Comparison of ENCODE assay signal across 18 cellular contexts in the genomic region with DNA sequence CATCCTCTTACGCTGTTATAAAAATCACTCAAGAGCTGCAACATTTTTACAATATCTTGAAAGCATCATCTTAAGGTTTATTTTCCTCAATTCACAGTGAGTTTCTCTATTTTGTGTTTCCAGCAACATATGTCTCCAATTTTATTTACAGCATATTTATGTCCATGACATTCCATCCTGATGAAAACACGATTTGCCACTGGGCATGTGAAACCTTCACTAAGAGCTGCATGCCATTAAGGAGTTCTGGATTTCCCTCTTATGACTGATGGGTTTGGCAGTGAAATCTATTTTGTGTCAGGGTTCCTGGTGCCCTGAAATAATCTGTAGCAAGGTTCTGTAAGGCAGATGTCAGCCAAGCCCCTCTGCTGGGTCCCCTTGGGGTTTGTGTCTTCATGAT.
DNase-seq lines count a peak whose midpoint lies in the region; ATAC-seq and TF ChIP-seq lines count a peak whose summit lies in the region.
"Had no signal": no experiment of that assay in that cellular context is flagged by ENCODE, and none has a peak within 500 bp of the region (broad histone marks: within the 10 kb centered on the region; RNA-seq: fewer than 3 reads in every experiment).

No MANE protein-coding gene starts in this region.

- H3K27ac ChIP-seq in tibial nerve = no peak overlapping the region
- no peak overlapping the region for H3K27ac ChIP-seq in stomach
- H3K27ac ChIP-seq: SJSA1 had no signal

- TF ChIP-seq POLR2A in tibial nerve (IDR thresholded peaks at IDR 0.05) (no peak), stomach (IDR thresholded peaks at IDR 0.05) (no peak)

- TF ChIP-seq EP300 in tibial nerve (IDR thresholded peaks at IDR 0.05) (no peak), stomach (IDR thresholded peaks at IDR 0.05) (no peak)

- H3K27me3 ChIP-seq in tibial nerve (no peaks in the 10 kb centered on the region), stomach (no peaks in the 10 kb centered on the region)
- H3K27me3 ChIP-seq: SJSA1 had no signal

- ATAC-seq in SK-N-SH treated with all-trans-retinoic acid at 6 μM for 48 hours = peak; percentile 89
- no peak for ATAC-seq in HG02763 (IDR thresholded peaks at IDR 0.05; ENCODE audit: unreplicated experiment)
- ATAC-seq: CD8-positive, alpha-beta T cell; T-cell had no signal

- DNase-seq in AG09309 (ENCODE audit: low read depth) (peak; percentile 41), GM04504 (ENCODE audit: low read depth) (peak; percentile 73), fibroblast of villous mesenchyme (ENCODE audit: low read depth) (peak; percentile 16), SKM-1 (lab: John Stamatoyannopoulos, UW; ENCODE audit: unreplicated experiment) (no peak), tibial nerve (ENCODE audit: low spot score in 2 of 2) (no peak), stomach (no peak)
- DNase-seq: CD8-positive, alpha-beta T cell; DND-41; GOT3; Kasumi-1; NCI-H1436 treated with DMSO at 0.1 percent for 48 hours; NCI-H2081; NCI-H226; NCI-H69; T-cell had no signal

- H3K9me3 ChIP-seq in tibial nerve (peaks cover 0 to 3% (median 0%) of the 10 kb centered on the region in 4 donors), stomach (peaks cover 0 to 5% (median 0%) of the 10 kb centered on the region in 4 donors)
- H3K9me3 ChIP-seq: SJSA1 had no signal

- 81% methylated on average over 2 of the region's 2 CpGs for WGBS in tibial nerve, 2 donors
- WGBS in stomach, 5 donors = 79 to 87% (median 82%) methylated on average over 2 of the region's 2 CpGs

- H3K36me3 ChIP-seq in tibial nerve = no peaks in the 10 kb centered on the region
- H3K36me3 ChIP-seq in stomach = no peaks in the 10 kb centered on the region
- H3K36me3 ChIP-seq: SJSA1 had no signal

- H3K4me3 ChIP-seq in AG09309 (ENCODE audit: control insufficient read depth, low read depth, low read length) = no peak overlapping the region
- no peak overlapping the region for H3K4me3 ChIP-seq in fibroblast of villous mesenchyme (ENCODE audit: low read depth, low read length)
- no peak overlapping the region for H3K4me3 ChIP-seq in tibial nerve
- H3K4me3 ChIP-seq in stomach = no peak overlapping the region
- H3K4me3 ChIP-seq: SJSA1 had no signal

- no peak for TF ChIP-seq CTCF in AG09309 (IDR thresholded peaks at IDR 0.05; ENCODE audit: control insufficient read depth, insufficient read depth, low read depth, low read length, missing control alignments)
- TF ChIP-seq CTCF in fibroblast of villous mesenchyme (IDR thresholded peaks at IDR 0.05; ENCODE audit: insufficient read depth, low read depth, low read length) = no peak
- no peak for TF ChIP-seq CTCF in tibial nerve (IDR thresholded peaks at IDR 0.05)
- TF ChIP-seq CTCF in stomach (IDR thresholded peaks at IDR 0.05) = no peak

- H3K4me1 ChIP-seq in tibial nerve = no peaks in the 10 kb centered on the region
- no peaks in the 10 kb centered on the region for H3K4me1 ChIP-seq in stomach
- H3K4me1 ChIP-seq: SJSA1 had no signal

- intact Hi-C loops in stomach (cut with DNase I; ENCODE audit: low total_unique reads) = no loop called here

TF ChIP-seq in SK-N-SH treated with all-trans-retinoic acid at 6 μM for 48 hours, 23 proteins besides CTCF, POLR2A, EP300 and RAD21:
- TF ChIP-seq, protein P1, sequence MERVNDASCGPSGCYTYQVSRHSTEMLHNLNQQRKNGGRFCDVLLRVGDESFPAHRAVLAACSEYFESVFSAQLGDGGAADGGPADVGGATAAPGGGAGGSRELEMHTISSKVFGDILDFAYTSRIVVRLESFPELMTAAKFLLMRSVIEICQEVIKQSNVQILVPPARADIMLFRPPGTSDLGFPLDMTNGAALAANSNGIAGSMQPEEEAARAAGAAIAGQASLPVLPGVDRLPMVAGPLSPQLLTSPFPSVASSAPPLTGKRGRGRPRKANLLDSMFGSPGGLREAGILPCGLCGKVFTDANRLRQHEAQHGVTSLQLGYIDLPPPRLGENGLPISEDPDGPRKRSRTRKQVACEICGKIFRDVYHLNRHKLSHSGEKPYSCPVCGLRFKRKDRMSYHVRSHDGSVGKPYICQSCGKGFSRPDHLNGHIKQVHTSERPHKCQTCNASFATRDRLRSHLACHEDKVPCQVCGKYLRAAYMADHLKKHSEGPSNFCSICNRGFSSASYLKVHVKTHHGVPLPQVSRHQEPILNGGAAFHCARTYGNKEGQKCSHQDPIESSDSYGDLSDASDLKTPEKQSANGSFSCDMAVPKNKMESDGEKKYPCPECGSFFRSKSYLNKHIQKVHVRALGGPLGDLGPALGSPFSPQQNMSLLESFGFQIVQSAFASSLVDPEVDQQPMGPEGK (CRISPR knock-in tag; IDR thresholded peaks at IDR 0.05; ENCODE audit: borderline replicate concordance) = no peak
- TF ChIP-seq ZFP30 (CRISPR knock-in tag; IDR thresholded peaks at IDR 0.05) (no peak), PPARA (CRISPR knock-in tag; IDR thresholded peaks at IDR 0.05; ENCODE audit: borderline replicate concordance) (no peak), SNAI2 (CRISPR knock-in tag; IDR thresholded peaks at IDR 0.05) (no peak)

Comparison
In these comparisons a context has a peak if more than half of its experiments do, and no peak if none do; other contexts are left out.
1. DNase-seq: peak in AG09309 (single experiment), GM04504 (single experiment) and fibroblast of villous mesenchyme (single experiment); none in SKM-1 (single experiment), tibial nerve (0 of 2) and stomach (single experiment).